18 cellular contexts compared by ENCODE assay signal in genomic region chr2:48912110-48912509, GRCh38.
DNase-seq lines count a peak whose midpoint lies in the region; ATAC-seq and TF ChIP-seq lines count a peak whose summit lies in the region.
"Had no signal": no experiment of that assay in that cellular context is flagged by ENCODE, and none has a peak within 500 bp of the region (broad histone marks: within the 10 kb centered on the region; RNA-seq: fewer than 3 reads in every experiment).

No MANE protein-coding gene starts in this region.

- no peak overlapping the region for H3K4me2 ChIP-seq in OCI-LY7 (ENCODE audit: low read length)
- H3K4me2 ChIP-seq: KMS-11 had no signal

- H3K9me3 Mint-ChIP-seq in CD8-positive, alpha-beta memory T cell = peaks cover 0 to 5% (median 0%) of the 10 kb centered on the region in 5 donors

- BruUV-seq in A673 (replicated peaks; lab: Mats Ljungman, UMichigan) (no TSS peak), OCI-LY7 (replicated peaks; lab: Mats Ljungman, UMichigan) (no TSS peak)

- H3K9me2 ChIP-seq in OCI-LY7 (ENCODE audit: insufficient read depth, low read length) = no peaks in the 10 kb centered on the region

- H3K79me2 ChIP-seq in OCI-LY7 (ENCODE audit: insufficient read depth, low read depth, low read length) = no peaks in the 10 kb centered on the region

- H3K4me1 ChIP-seq in A673 (ENCODE audit: insufficient read depth, low read length, poor library complexity, severe bottlenecking) (peaks cover 13% of the 10 kb centered on the region), OCI-LY7 (ENCODE audit: insufficient read depth, low read length, poor library complexity, severe bottlenecking) (no peaks in the 10 kb centered on the region), mucosa of descending colon (ENCODE audit: low read depth) (no peaks in the 10 kb centered on the region)
- no peaks in the 10 kb centered on the region for H3K4me1 ChIP-seq in CD8-positive, alpha-beta memory T cell (ENCODE audit: insufficient read depth, low read length)
- H3K4me1 ChIP-seq: colonic mucosa had no signal

- H3K27ac ChIP-seq in A673 (ENCODE audit: low read depth, low read length, poor library complexity, severe bottlenecking) (no peak overlapping the region), OCI-LY7 (ENCODE audit: low read depth, low read length, poor library complexity, severe bottlenecking) (no peak overlapping the region)
- H3K27ac ChIP-seq in CD8-positive, alpha-beta memory T cell (ENCODE audit: low read depth, low read length) = no peak overlapping the region
- H3K27ac ChIP-seq: colonic mucosa, epithelial cell of prostate, KMS-11 had no signal

- H3K27ac Mint-ChIP-seq in CD8-positive, alpha-beta memory T cell = no peak overlapping the region
- H3K27ac Mint-ChIP-seq: stimulated activated naive CD8-positive, alpha-beta T cell treated with anti-CD3 and anti-CD28 coated beads, Interleukin-15, Interleukin-2, amounts not matched to agents 100 ng/mL and 50 ng/mL, for 24 hours had no signal

- DNase-seq in A673 (ENCODE audit: low spot score) = peak; percentile 38
- DNase-seq in OCI-LY7 (ENCODE audit: low spot score) = no peak
- peak; percentile 9 for DNase-seq in hepatic stellate cell (ENCODE audit: low spot score)
- no peak for DNase-seq in CD8-positive, alpha-beta memory T cell
- DNase-seq in mucosa of descending colon = no peak
- DNase-seq in DMS79 (lab: John Stamatoyannopoulos, UW) = no peak
- DNase-seq: amniotic stem cell, colonic mucosa, DND-41, islet precursor cell, NCI-H187, T-helper 9 cell had no signal

- POLR2A ChIA-PET in A673 (lab: Charles Lee; ENCODE audit: low non-redundant PET) (no interaction called here), OCI-LY7 (lab: Charles Lee) (no interaction called here)
- POLR2A ChIA-PET in CD8-positive, alpha-beta memory T cell (lab: Charles Lee) = no interaction called here

- H3K36me3 Mint-ChIP-seq in CD8-positive, alpha-beta memory T cell = no peaks in the 10 kb centered on the region

- H2AFZ ChIP-seq in OCI-LY7 (ENCODE audit: low read length) = no peak overlapping the region

- ATAC-seq in mucosa of descending colon (no peak), HG03565 (IDR thresholded peaks at IDR 0.05; ENCODE audit: unreplicated experiment) (no peak)

- H3K4me1 Mint-ChIP-seq in CD8-positive, alpha-beta memory T cell = no peaks in the 10 kb centered on the region

- H3K27me3 Mint-ChIP-seq in CD8-positive, alpha-beta memory T cell = no peaks in the 10 kb centered on the region
- H3K27me3 Mint-ChIP-seq: stimulated activated naive CD8-positive, alpha-beta T cell treated with anti-CD3 and anti-CD28 coated beads, Interleukin-15, Interleukin-2, amounts not matched to agents 100 ng/mL and 50 ng/mL, for 24 hours had no signal

- no peaks in the 10 kb centered on the region for H3K9me3 ChIP-seq in A673 (ENCODE audit: low read depth, low read length, poor library complexity, severe bottlenecking)
- H3K9me3 ChIP-seq in OCI-LY7 (ENCODE audit: low read length) = no peaks in the 10 kb centered on the region
- no peaks in the 10 kb centered on the region for H3K9me3 ChIP-seq in CD8-positive, alpha-beta memory T cell (ENCODE audit: low read length)
- H3K9me3 ChIP-seq in mucosa of descending colon = no peaks in the 10 kb centered on the region
- H3K9me3 ChIP-seq: colonic mucosa, HAP-1 had no signal

- intact Hi-C loops in A673 (cut with micrococcal nuclease; ENCODE audit: unreplicated experiment) = no loop called here
- intact Hi-C loops in OCI-LY7 (cut with micrococcal nuclease; ENCODE audit: unreplicated experiment) = no loop called here
- intact Hi-C loops in mucosa of descending colon (cut with DNase I, micrococcal nuclease) = no loop called here

- H3K4me3 Mint-ChIP-seq in CD8-positive, alpha-beta memory T cell = no peak overlapping the region
- H3K4me3 Mint-ChIP-seq: stimulated activated naive CD8-positive, alpha-beta T cell treated with anti-CD3 and anti-CD28 coated beads, Interleukin-15, Interleukin-2, amounts not matched to agents 100 ng/mL and 50 ng/mL, for 24 hours had no signal

- H3K36me3 ChIP-seq in A673 (ENCODE audit: insufficient read depth, low read length, poor library complexity, severe bottlenecking) (no peaks in the 10 kb centered on the region), OCI-LY7 (ENCODE audit: insufficient read depth, low read length) (no peaks in the 10 kb centered on the region), mucosa of descending colon (ENCODE audit: low read depth) (no peaks in the 10 kb centered on the region)
- H3K36me3 ChIP-seq in CD8-positive, alpha-beta memory T cell (ENCODE audit: insufficient read depth, low read length) = no peaks in the 10 kb centered on the region
- H3K36me3 ChIP-seq: colonic mucosa, HAP-1 had no signal

- TF ChIP-seq CTCF in A673 (conservative IDR thresholded peaks at IDR 0.05; ENCODE audit: low read depth, low read length) = peak; percentile 49; the same call in 1 of the 2 replicates
- peak; percentile 23; the same call in 1 of the 3 replicates for TF ChIP-seq CTCF in GM12872 (IDR thresholded peaks at IDR 0.05; ENCODE audit: insufficient read depth, low read depth, low read length)
- TF ChIP-seq CTCF in OCI-LY7 (conservative IDR thresholded peaks at IDR 0.05; ENCODE audit: low read length) = peak; percentile 26; the same call in 1 of the 2 replicates
- no peak for TF ChIP-seq CTCF in mucosa of descending colon (IDR thresholded peaks at IDR 0.05)

- no peak overlapping the region for H3K4me3 ChIP-seq in A673 (ENCODE audit: low read depth, low read length, poor library complexity, severe bottlenecking)
- H3K4me3 ChIP-seq in OCI-LY7 (ENCODE audit: low read depth, low read length, poor library complexity, severe bottlenecking) = no peak overlapping the region
- H3K4me3 ChIP-seq in CD8-positive, alpha-beta memory T cell (ENCODE audit: low read length) = no peak overlapping the region
- H3K4me3 ChIP-seq in mucosa of descending colon = no peak overlapping the region
- H3K4me3 ChIP-seq: colonic mucosa, HAP-1 had no signal

- H3K27me3 ChIP-seq in A673 (replicated peaks; ENCODE audit: insufficient read depth, low read depth, low read length, poor library complexity) = no peaks in the 10 kb centered on the region
- H3K27me3 ChIP-seq in CD8-positive, alpha-beta memory T cell (ENCODE audit: insufficient read depth, low read length, poor library complexity, severe bottlenecking) = no peaks in the 10 kb centered on the region
- H3K27me3 ChIP-seq: colonic mucosa had no signal

- H4K20me1 ChIP-seq in OCI-LY7 (ENCODE audit: insufficient read depth, low read length) = no peaks in the 10 kb centered on the region

- CTCF ChIA-PET in A673 (lab: Charles Lee) (no interaction called here), OCI-LY7 (lab: Charles Lee; ENCODE audit: unreplicated experiment) (no interaction called here)
- CTCF ChIA-PET in CD8-positive, alpha-beta memory T cell (lab: Charles Lee) = no interaction called here

Comparison
In these comparisons a context has a peak if more than half of its experiments do, and no peak if none do; other contexts are left out.
1. DNase-seq: peak in A673 (single experiment) and hepatic stellate cell (single experiment); none in OCI-LY7 (single experiment), CD8-positive, alpha-beta memory T cell (0 of 5), mucosa of descending colon (0 of 3) and DMS79 (single experiment).